Comparison of ENCODE assay signal across 27 cellular contexts in the genomic region with DNA sequence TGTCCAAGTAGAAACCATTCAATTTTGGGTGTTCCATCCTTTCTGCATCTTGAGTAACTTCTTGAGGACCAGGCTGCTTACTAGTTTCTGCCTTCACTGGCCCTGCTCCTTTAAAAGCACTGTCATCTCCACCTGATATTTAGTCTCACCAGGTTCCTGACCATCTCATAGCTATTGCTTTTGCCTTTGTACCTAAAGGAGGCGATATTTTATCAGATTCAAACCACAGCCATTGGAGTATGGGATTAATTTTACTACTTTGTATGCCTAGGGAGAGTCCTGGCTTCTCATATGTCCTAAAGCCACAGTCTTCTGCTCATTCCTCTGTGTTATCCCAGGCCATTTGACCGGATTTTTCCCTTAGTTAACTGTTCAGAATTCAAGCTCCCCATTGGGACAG. TPM values are rescaled to one million over a fixed set of nuclear protein-coding genes. Genes with fewer than 3 reads are reported as not detected.
DNase-seq lines count a peak whose midpoint lies in the region; ATAC-seq lines count a peak whose summit lies in the region.
"Had no signal": no experiment of that assay in that cellular context is flagged by ENCODE, and none has a peak within 500 bp of the region (broad histone marks: within the 10 kb centered on the region; RNA-seq: fewer than 3 reads in every experiment).

No MANE protein-coding gene starts in this region.

- H3K9me3 ChIP-seq in Karpas-422 (ENCODE audit: low read length) (no peaks in the 10 kb centered on the region), GM23248 (ENCODE audit: low read depth) (no peaks in the 10 kb centered on the region)
- H3K9me3 ChIP-seq: colonic mucosa, thyroid gland had no signal

- no peak overlapping the region for H3K4me2 ChIP-seq in Karpas-422 (ENCODE audit: low read depth, low read length, poor library complexity, severe bottlenecking)
- H3K4me2 ChIP-seq in GM23248 (ENCODE audit: unreplicated experiment), result no peak overlapping the region

- H2AFZ ChIP-seq in Karpas-422 (ENCODE audit: low read length), result no peak overlapping the region
- H2AFZ ChIP-seq in GM23248, result no peak overlapping the region

- H3K27ac ChIP-seq in Karpas-422 (ENCODE audit: low read length) (no peak overlapping the region), GM23248 (no peak overlapping the region)
- H3K27ac ChIP-seq: 22Rv1, cardiac muscle cell, colonic mucosa, heart right ventricle, thyroid gland had no signal

- no peak overlapping the region for H3K9ac ChIP-seq in Karpas-422 (ENCODE audit: low read length)
- H3K9ac ChIP-seq in GM23248, result no peak overlapping the region

- H3K36me3 ChIP-seq in Karpas-422 (ENCODE audit: insufficient read depth, low read length) (no peaks in the 10 kb centered on the region), GM23248 (ENCODE audit: low read depth) (no peaks in the 10 kb centered on the region)
- H3K36me3 ChIP-seq: cardiac muscle cell, colonic mucosa, heart right ventricle, thyroid gland had no signal

- DNase-seq in DMS53 (lab: John Stamatoyannopoulos, UW) (peak; percentile 2), DMS53 treated with DMSO at 0.1 percent for 48 hours (lab: John Stamatoyannopoulos, UW; ENCODE audit: unreplicated experiment) (no peak), Karpas-422 (peak; percentile 40), SK-MEL-5 (ENCODE audit: low read depth, low spot score) (peak; percentile 31), iPS-NIHi7 (ENCODE audit: extremely low spot score) (peak; percentile 19), nucleus accumbens (lab: John Stamatoyannopoulos, UW) (no peak), GM23248 (no peak)
- DNase-seq: activated CD4-positive, alpha-beta T cell treated with anti-CD3 and anti-CD28 coated beads for 48 hours; activated effector memory CD4-positive, alpha-beta T cell treated with anti-CD3 and anti-CD28 coated beads, Interleukin-2, amount 50 U/mL, for 16 hours; activated naive CD8-positive, alpha-beta T cell treated with anti-CD3 and anti-CD28 coated beads for 36 hours; activated T-cell treated with anti-CD3 and anti-CD28 coated beads, Interleukin-2, amount 50 U/mL, for 1 hour; aorta; CD4-positive, CD25-positive, alpha-beta regulatory T cell; colonic mucosa; effector CD8-positive, alpha-beta T cell; foreskin melanocyte; heart right ventricle; Kasumi-1; left colon; NCI-H1048; NCI-H187 treated with DMSO at 0.1 percent for 48 hours; NCI-H2171 treated with DMSO at 0.1 percent for 48 hours; NCI-H510A treated with DMSO at 0.1 percent for 48 hours; thyroid gland had no signal

- H3K27me3 ChIP-seq in Karpas-422 (ENCODE audit: low read length), result no peaks in the 10 kb centered on the region
- no peaks in the 10 kb centered on the region for H3K27me3 ChIP-seq in GM23248 (replicated peaks; ENCODE audit: insufficient read depth)
- H3K27me3 ChIP-seq: cardiac muscle cell, colonic mucosa, heart right ventricle, thyroid gland had no signal

- H3F3A ChIP-seq in GM23248 (ENCODE audit: insufficient read depth), result no peaks in the 10 kb centered on the region

- H3K9me2 ChIP-seq in Karpas-422 (replicated peaks; ENCODE audit: insufficient read depth, low read length) (0 out of 2 replicates have a peak, but pooled peaks cover 3% of the 10 kb centered on the region), GM23248 (ENCODE audit: insufficient read depth) (no peaks in the 10 kb centered on the region)

- in situ Hi-C loops in SK-MEL-5 (cut with HindIII; ENCODE audit: low pct_unique_long_range_greater_than_20kb, low sequenced_read_pairs) (no loop called here), GM23248 (cut with MboI) (no loop called here)

- 11 to 16% methylated on average over 2 of the region's 2 CpGs for WGBS in GM23248 (ENCODE audit: low coverage in 1 of 2, low lambda C conversion rate in 2 of 2, missing lambda C conversion rate in 2 of 2), 2 experiments

- no peaks in the 10 kb centered on the region for H4K20me1 ChIP-seq in Karpas-422 (ENCODE audit: insufficient read depth, low read depth, low read length)
- H4K20me1 ChIP-seq in GM23248 (ENCODE audit: insufficient read depth), result no peaks in the 10 kb centered on the region

- H3K79me2 ChIP-seq in Karpas-422 (ENCODE audit: low read length) (no peaks in the 10 kb centered on the region), GM23248 (ENCODE audit: insufficient read depth) (no peaks in the 10 kb centered on the region)

- no peak overlapping the region for H3K4me3 ChIP-seq in Karpas-422 (ENCODE audit: low read length)
- no peak overlapping the region for H3K4me3 ChIP-seq in GM23248
- H3K4me3 ChIP-seq: cardiac muscle cell, colonic mucosa, heart right ventricle, thyroid gland had no signal

- ATAC-seq in GM19035 (IDR thresholded peaks at IDR 0.05; ENCODE audit: unreplicated experiment), result no peak
- ATAC-seq: heart right ventricle, left colon had no signal

- H3K4me1 ChIP-seq in Karpas-422 (ENCODE audit: low read length) (no peaks in the 10 kb centered on the region), GM23248 (ENCODE audit: insufficient read depth) (peaks cover 5% of the 10 kb centered on the region; the same call in 1 of the 2 replicates)
- H3K4me1 ChIP-seq: colonic mucosa, heart right ventricle, thyroid gland had no signal

RNA-seq across cellular contexts. Expression of a gene that starts 51.8 kb away (rescaled TPM):
- 20.7 and 57.3 TPM in 2 replicates for total RNA-seq in Karpas-422 (2014; rRNA removed; shearing (Covaris generic); ENCODE audit: low replicate concordance)
- total RNA-seq in SK-MEL-5 (2014; rRNA removed; shearing (Covaris generic)), result 5.0 and 5.1 TPM in 2 replicates
- 5.2 and 8.4 TPM in 2 replicates for polyA plus RNA-seq in SK-MEL-5 (2015; cell fraction: cytosol; rRNA removed)
- 16.8 and 19.9 TPM in 2 replicates for polyA plus RNA-seq in SK-MEL-5 (2015; cell fraction: nucleus; rRNA removed)
- 5.8 and 6.3 TPM in 2 replicates for total RNA-seq in GM23248 (2014; rRNA removed; shearing (Covaris generic))
- 4.0 and 4.4 TPM in 2 replicates for polyA plus RNA-seq in GM23248 (2016; fragmentation: Nextera tagmentation; extraction: Ambion mirVana)

Comparison
In these comparisons a context has a peak if more than half of its experiments do, and no peak if none do; other contexts are left out.
1. DNase-seq: peak in DMS53 (single experiment), Karpas-422 (single experiment), SK-MEL-5 (single experiment) and iPS-NIHi7 (single experiment); none in DMS53 treated with DMSO at 0.1 percent for 48 hours (single experiment), nucleus accumbens (0 of 56) and GM23248 (single experiment).